ENCODE assay signal across 24 cellular contexts in genomic region chr9:26329974-26330373, GRCh38.
"Had no signal": no experiment of that assay in that cellular context is flagged by ENCODE, and none has a peak within 500 bp of the region (broad histone marks: within the 10 kb centered on the region; RNA-seq: fewer than 3 reads in every experiment).

No MANE protein-coding gene starts in this region.

- H3K27me3 Mint-ChIP-seq: activated CD4-positive, alpha-beta memory T cell treated with anti-CD3 and anti-CD28 coated beads for 36 hours; activated CD4-positive, alpha-beta T cell treated with anti-CD3 and anti-CD28 coated beads, Interleukin-2, amount 10 ng/mL, durations not matched to agents 7 days and 5 days; activated naive CD8-positive, alpha-beta T cell treated with anti-CD3 and anti-CD28 coated beads, Interleukin-2, amount 10 ng/mL, durations not matched to agents 7 days and 5 days; T-cell had no signal

- H3K36me3 ChIP-seq: adrenal gland, breast epithelium had no signal

- H3K4me3 Mint-ChIP-seq: activated CD4-positive, alpha-beta memory T cell treated with anti-CD3 and anti-CD28 coated beads for 36 hours; activated CD4-positive, alpha-beta T cell treated with anti-CD3 and anti-CD28 coated beads, Interleukin-2, amount 10 ng/mL, durations not matched to agents 7 days and 5 days; activated naive CD8-positive, alpha-beta T cell treated with anti-CD3 and anti-CD28 coated beads, Interleukin-2, amount 10 ng/mL, durations not matched to agents 7 days and 5 days; activated T-cell treated with anti-CD3 and anti-CD28 coated beads, Interleukin-2, amount 50 U/mL, for 4 hours; T-cell had no signal

- H3K36me3 Mint-ChIP-seq: activated CD4-positive, alpha-beta memory T cell treated with anti-CD3 and anti-CD28 coated beads for 36 hours; activated naive CD8-positive, alpha-beta T cell treated with anti-CD3 and anti-CD28 coated beads, Interleukin-2, amount 10 ng/mL, durations not matched to agents 7 days and 5 days; T-cell had no signal

- H3K4me3 ChIP-seq: adrenal gland, breast epithelium, SK-N-MC had no signal

- H3K4me1 Mint-ChIP-seq: activated CD4-positive, alpha-beta T cell treated with anti-CD3 and anti-CD28 coated beads, Interleukin-2, amount 10 ng/mL, durations not matched to agents 7 days and 5 days; activated naive CD8-positive, alpha-beta T cell treated with anti-CD3 and anti-CD28 coated beads, Interleukin-2, amount 10 ng/mL, durations not matched to agents 7 days and 5 days; T-cell had no signal

- DNase-seq: activated CD4-positive, alpha-beta memory T cell treated with anti-CD3 and anti-CD28 coated beads for 36 hours; activated CD4-positive, alpha-beta T cell treated with anti-CD3 and anti-CD28 coated beads, Interleukin-2, amount 10 ng/mL, durations not matched to agents 7 days and 5 days; activated CD4-positive, CD25-positive, alpha-beta regulatory T cell; activated CD8-positive, alpha-beta memory T cell treated with anti-CD3 and anti-CD28 coated beads for 24 hours; activated effector memory CD4-positive, alpha-beta T cell treated with anti-CD3 and anti-CD28 coated beads, Interleukin-2, amount 50 U/mL, for 16 hours; activated naive CD4-positive, alpha-beta T cell treated with Interleukin-2 at 50 U/mL for 16 hours; activated naive CD8-positive, alpha-beta T cell treated with anti-CD3 and anti-CD28 coated beads, Interleukin-2, amount 10 ng/mL, durations not matched to agents 7 days and 5 days; activated T-cell treated with anti-CD3 and anti-CD28 coated beads, Interleukin-2, amount 50 U/mL, for 4 hours; adrenal gland; anterior cingulate cortex; caudate nucleus; KG1; NCI-H1105; NCI-H1436; NCI-H1694 treated with DMSO at 0.1 percent for 48 hours; NCI-H2029 treated with DMSO at 0.1 percent for 48 hours; NCI-H510A treated with DMSO at 0.1 percent for 48 hours; NCI-H748 treated with DMSO at 0.1 percent for 48 hours; T-cell; T-helper 2 cell; T1000 had no signal

- H3K27ac Mint-ChIP-seq: activated CD4-positive, alpha-beta memory T cell treated with anti-CD3 and anti-CD28 coated beads for 36 hours; activated CD4-positive, alpha-beta T cell treated with anti-CD3 and anti-CD28 coated beads, Interleukin-2, amount 10 ng/mL, durations not matched to agents 7 days and 5 days; activated naive CD8-positive, alpha-beta T cell treated with anti-CD3 and anti-CD28 coated beads, Interleukin-2, amount 10 ng/mL, durations not matched to agents 7 days and 5 days; T-cell had no signal

- H3K9me3 Mint-ChIP-seq: activated CD4-positive, alpha-beta T cell treated with anti-CD3 and anti-CD28 coated beads, Interleukin-2, amount 10 ng/mL, durations not matched to agents 7 days and 5 days; activated naive CD8-positive, alpha-beta T cell treated with anti-CD3 and anti-CD28 coated beads, Interleukin-2, amount 10 ng/mL, durations not matched to agents 7 days and 5 days had no signal

- ATAC-seq: activated T-cell treated with anti-CD3 and anti-CD28 coated beads, Interleukin-2, amount 50 U/mL, for 4 hours; Right ventricle myocardium inferior; T-cell had no signal

- H3K27ac ChIP-seq: adrenal gland, breast epithelium, SK-N-MC had no signal

- H3K27me3 ChIP-seq: adrenal gland, breast epithelium had no signal

- H3K4me1 ChIP-seq: adrenal gland, breast epithelium had no signal

- H3K9me3 ChIP-seq: adrenal gland, breast epithelium had no signal
